In the genomic region with DNA sequence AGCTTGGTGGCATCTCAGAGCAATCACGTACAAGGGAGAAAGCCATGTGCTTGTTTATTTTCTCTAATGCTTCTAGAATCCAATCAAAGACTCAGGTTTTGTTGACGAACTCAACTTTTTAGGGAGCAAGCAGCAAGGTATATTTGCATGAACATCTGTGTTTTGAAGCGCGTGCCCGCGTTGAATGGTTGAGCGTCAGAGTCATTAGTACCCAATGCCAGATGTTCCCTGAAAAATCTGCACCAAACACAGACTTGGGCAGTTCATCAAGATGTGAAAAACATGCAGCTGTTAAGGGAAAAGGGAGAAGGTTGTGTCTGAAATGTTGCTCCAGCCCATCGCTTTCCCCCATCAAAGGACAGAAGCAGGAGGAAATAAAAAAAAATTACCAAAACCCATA, we compare ENCODE assay signal across 24 cellular contexts.
A peak's percentile ranks its signal among the peaks of the same experiment; 100 is the strongest.
DNase-seq lines count a peak whose midpoint lies in the region; ATAC-seq and TF ChIP-seq lines count a peak whose summit lies in the region.
"Had no signal": no experiment of that assay in that cellular context is flagged by ENCODE, and none has a peak within 500 bp of the region (broad histone marks: within the 10 kb centered on the region; RNA-seq: fewer than 3 reads in every experiment).

No MANE protein-coding gene starts in this region.

- H3K4me3 ChIP-seq in GM23338, result no peak overlapping the region
- peak overlapping the region; percentile 40 for H3K4me3 ChIP-seq in SK-N-MC
- H3K4me3 ChIP-seq in neural progenitor cell, result no peak overlapping the region
- H3K4me3 ChIP-seq: colonic mucosa, hepatocyte, left lung, upper lobe of right lung had no signal

- H3K27me3 ChIP-seq in GM23338 (ENCODE audit: insufficient read depth) (no peaks in the 10 kb centered on the region), neural progenitor cell (peaks cover 14% of the 10 kb centered on the region)
- H3K27me3 ChIP-seq: breast epithelium, colonic mucosa, foreskin keratinocyte, hepatocyte, left lung, upper lobe of right lung had no signal

- H2AFZ ChIP-seq in GM23338, result no peak overlapping the region
- H2AFZ ChIP-seq in neural progenitor cell (replicated peaks), result no peak overlapping the region
- H2AFZ ChIP-seq: hepatocyte had no signal

- no peak for ATAC-seq in GM23338
- ATAC-seq: effector memory CD8-positive, alpha-beta T cell; foreskin keratinocyte; left lung; sciatic nerve; upper lobe of right lung had no signal

- no peak overlapping the region for H3K9ac ChIP-seq in SK-N-MC (ENCODE audit: insufficient read length)
- no peak overlapping the region for H3K9ac ChIP-seq in neural progenitor cell

- H3K36me3 Mint-ChIP-seq in activated naive CD4-positive, alpha-beta T cell treated with anti-CD3 and anti-CD28 coated beads, Interleukin-2, amount 50 U/mL, for 24 hours, result peaks cover 16% of the 10 kb centered on the region
- H3K36me3 Mint-ChIP-seq in GM23338 (ENCODE audit: low read depth), result no peaks in the 10 kb centered on the region
- H3K36me3 Mint-ChIP-seq in neural progenitor cell, result no peaks in the 10 kb centered on the region

- H3K27ac ChIP-seq in GM23338 (ENCODE audit: low read depth) (peak overlapping the region; percentile 72), SK-N-MC (no peak overlapping the region), neural progenitor cell (no peak overlapping the region), caudate nucleus (ENCODE audit: low read depth, low read length) (no peak overlapping the region)
- H3K27ac ChIP-seq: breast epithelium, colonic mucosa, foreskin keratinocyte, hepatocyte, upper lobe of right lung had no signal

- H3K27ac Mint-ChIP-seq in activated naive CD4-positive, alpha-beta T cell treated with anti-CD3 and anti-CD28 coated beads, Interleukin-2, amount 50 U/mL, for 24 hours, result peak overlapping the region; percentile 66
- H3K27ac Mint-ChIP-seq in GM23338 (no peak overlapping the region), neural progenitor cell (no peak overlapping the region)
- H3K27ac Mint-ChIP-seq: activated CD4-positive, alpha-beta memory T cell treated with anti-CD3 and anti-CD28 coated beads, Interleukin-2, amount 10 ng/mL, durations not matched to agents 7 days and 5 days; effector memory CD8-positive, alpha-beta T cell had no signal

- DNase-seq in activated naive CD4-positive, alpha-beta T cell treated with anti-CD3 and anti-CD28 coated beads, Interleukin-2, amount 50 U/mL, for 16 hours, result no peak
- DNase-seq in GM23338 (ENCODE audit: low spot score) (no peak), SK-N-MC (ENCODE audit: low read depth, low spot score) (no peak), neural progenitor cell (ENCODE audit: low spot score) (no peak), caudate nucleus (lab: John Stamatoyannopoulos, UW) (no peak)
- DNase-seq in stimulated activated CD4-positive, alpha-beta T cell treated with anti-CD3 and anti-CD28 coated beads, Interleukin-4, amount 100 ng/mL, for 4 hours, result no peak
- no peak for DNase-seq in activated CD8-positive, alpha-beta memory T cell treated with anti-CD3 and anti-CD28 coated beads for 24 hours
- DNase-seq: 8988T; activated CD4-positive, alpha-beta memory T cell treated with anti-CD3 and anti-CD28 coated beads, Interleukin-2, amount 10 ng/mL, durations not matched to agents 7 days and 5 days; activated effector memory CD4-positive, alpha-beta T cell treated with Interleukin-2 at 50 U/mL for 16 hours; colonic mucosa; effector memory CD8-positive, alpha-beta T cell; foreskin keratinocyte; HCEC 1CT; left lung; midbrain; NCI-H2227 treated with DMSO at 0.1 percent for 48 hours; NCI-H774; T1000; upper lobe of right lung had no signal

- peak overlapping the region; percentile 24 for H3K4me3 Mint-ChIP-seq in activated naive CD4-positive, alpha-beta T cell treated with anti-CD3 and anti-CD28 coated beads, Interleukin-2, amount 50 U/mL, for 24 hours
- H3K4me3 Mint-ChIP-seq in GM23338 (no peak overlapping the region), neural progenitor cell (no peak overlapping the region)
- H3K4me3 Mint-ChIP-seq: activated CD4-positive, alpha-beta memory T cell treated with anti-CD3 and anti-CD28 coated beads, Interleukin-2, amount 10 ng/mL, durations not matched to agents 7 days and 5 days; effector memory CD8-positive, alpha-beta T cell had no signal

- H3K36me3 ChIP-seq in GM23338 (ENCODE audit: insufficient read depth), result no peaks in the 10 kb centered on the region
- H3K36me3 ChIP-seq in SK-N-MC (ENCODE audit: insufficient read depth, low read length), result no peaks in the 10 kb centered on the region
- no peaks in the 10 kb centered on the region for H3K36me3 ChIP-seq in neural progenitor cell
- H3K36me3 ChIP-seq: breast epithelium, colonic mucosa, left lung, upper lobe of right lung had no signal

- H3K4me1 ChIP-seq in GM23338 (ENCODE audit: insufficient read depth) (peaks cover 14% of the 10 kb centered on the region), neural progenitor cell (peaks cover 25% of the 10 kb centered on the region)
- H3K4me1 ChIP-seq: breast epithelium, colonic mucosa, left lung, upper lobe of right lung had no signal

- H3K4me2 ChIP-seq in GM23338, result 0 out of 2 replicates have a peak overlapping the region, but pooled peaks have one; percentile 42
- peak overlapping the region; percentile 67 for H3K4me2 ChIP-seq in neural progenitor cell
- H3K4me2 ChIP-seq: hepatocyte had no signal

- H3K4me1 Mint-ChIP-seq in activated naive CD4-positive, alpha-beta T cell treated with anti-CD3 and anti-CD28 coated beads, Interleukin-2, amount 50 U/mL, for 24 hours, result peaks cover 34% of the 10 kb centered on the region
- H3K4me1 Mint-ChIP-seq in GM23338 (peaks cover 24% of the 10 kb centered on the region), neural progenitor cell (peaks cover 43% of the 10 kb centered on the region)
- H3K4me1 Mint-ChIP-seq: activated CD4-positive, alpha-beta memory T cell treated with anti-CD3 and anti-CD28 coated beads, Interleukin-2, amount 10 ng/mL, durations not matched to agents 7 days and 5 days had no signal

- no peaks in the 10 kb centered on the region for H3K9me2 ChIP-seq in GM23338 (ENCODE audit: insufficient read depth)

- no peaks in the 10 kb centered on the region for H3K27me3 Mint-ChIP-seq in activated naive CD4-positive, alpha-beta T cell treated with anti-CD3 and anti-CD28 coated beads, Interleukin-2, amount 50 U/mL, for 24 hours
- H3K27me3 Mint-ChIP-seq in GM23338 (ENCODE audit: insufficient read depth, low read depth, poor library complexity) (peaks cover 2% of the 10 kb centered on the region), neural progenitor cell (ENCODE audit: insufficient read depth, low read depth) (peaks cover 5% of the 10 kb centered on the region)
- H3K27me3 Mint-ChIP-seq: activated CD4-positive, alpha-beta memory T cell treated with anti-CD3 and anti-CD28 coated beads, Interleukin-2, amount 10 ng/mL, durations not matched to agents 7 days and 5 days; effector memory CD8-positive, alpha-beta T cell had no signal

- TF ChIP-seq CTCF in GM23338 (conservative IDR thresholded peaks at IDR 0.05; ENCODE audit: low read depth in 2 of 2), result no peak
- TF ChIP-seq CTCF in neural progenitor cell (IDR thresholded peaks at IDR 0.05), result no peak

- H3K79me2 ChIP-seq in GM23338 (replicated peaks; ENCODE audit: insufficient read depth) (no peaks in the 10 kb centered on the region), neural progenitor cell (ENCODE audit: low read depth) (no peaks in the 10 kb centered on the region)
- H3K79me2 ChIP-seq: hepatocyte had no signal

- H3K9me3 Mint-ChIP-seq in activated naive CD4-positive, alpha-beta T cell treated with anti-CD3 and anti-CD28 coated beads, Interleukin-2, amount 50 U/mL, for 24 hours, result no peaks in the 10 kb centered on the region
- H3K9me3 Mint-ChIP-seq in GM23338 (no peaks in the 10 kb centered on the region), neural progenitor cell (no peaks in the 10 kb centered on the region)
- H3K9me3 Mint-ChIP-seq: activated CD4-positive, alpha-beta memory T cell treated with anti-CD3 and anti-CD28 coated beads, Interleukin-2, amount 10 ng/mL, durations not matched to agents 7 days and 5 days; effector memory CD8-positive, alpha-beta T cell had no signal

- H4K20me1 ChIP-seq in GM23338 (replicated peaks; ENCODE audit: insufficient read depth) (no peaks in the 10 kb centered on the region), neural progenitor cell (ENCODE audit: low read depth) (peaks cover 28% of the 10 kb centered on the region)

- no peaks in the 10 kb centered on the region for H3F3A ChIP-seq in GM23338 (replicated peaks; ENCODE audit: low read depth)
- peaks cover 30% of the 10 kb centered on the region for H3F3A ChIP-seq in neural progenitor cell (ENCODE audit: low read depth)

- H3K9me3 ChIP-seq in SK-N-MC (ENCODE audit: low read depth, low read length) (no peaks in the 10 kb centered on the region), neural progenitor cell (ENCODE audit: low read depth) (no peaks in the 10 kb centered on the region)
- H3K9me3 ChIP-seq: breast epithelium, colonic mucosa, left lung, upper lobe of right lung had no signal

TF ChIP-seq in GM23338, 12 proteins besides CTCF, POLR2A, EP300 and RAD21 (continues in another document):
- TF ChIP-seq POLR2AphosphoS5 (IDR thresholded peaks at IDR 0.05; ENCODE audit: low read depth) (no peak), ZNF114 (CRISPR knock-in tag; IDR thresholded peaks at IDR 0.05) (no peak), ZNF331 (CRISPR knock-in tag; IDR thresholded peaks at IDR 0.05; ENCODE audit: low read depth) (no peak), JUNB (IDR thresholded peaks at IDR 0.05; ENCODE audit: unreplicated experiment) (no peak)
